ENCODE assay signal across 16 cellular contexts in the genomic region with DNA sequence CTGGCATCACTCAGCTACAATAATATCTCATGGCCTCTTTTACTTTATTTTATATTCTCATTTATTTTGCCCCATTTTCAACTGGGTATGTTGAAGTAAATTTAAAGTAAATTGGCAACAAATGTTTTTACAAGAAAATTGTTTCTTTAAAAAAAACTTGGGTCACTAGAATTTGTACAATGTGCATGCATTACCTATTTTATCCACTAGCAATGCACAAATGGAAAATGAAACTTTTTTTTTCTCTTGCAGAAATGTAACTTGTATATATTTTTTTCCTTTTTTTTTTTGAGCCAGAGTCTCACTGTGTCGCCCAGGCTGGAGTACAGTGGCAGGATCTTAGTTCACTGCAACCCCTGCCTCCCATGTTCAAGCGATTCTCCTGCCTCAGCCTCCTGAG. TPM values are rescaled to one million over a fixed set of nuclear protein-coding genes. Genes with fewer than 3 reads are reported as not detected.
DNase-seq lines count a peak whose midpoint lies in the region; ATAC-seq and TF ChIP-seq lines count a peak whose summit lies in the region.
"Had no signal": no experiment of that assay in that cellular context is flagged by ENCODE, and none has a peak within 500 bp of the region (broad histone marks: within the 10 kb centered on the region; RNA-seq: fewer than 3 reads in every experiment).

No MANE protein-coding gene starts in this region.

- TF ChIP-seq CTCF in A673 (conservative IDR thresholded peaks at IDR 0.05; ENCODE audit: low read depth, low read length) (peak; percentile 11; the same call in 1 of the 2 replicates), GM12873 (IDR thresholded peaks at IDR 0.05; ENCODE audit: insufficient read depth, low read depth, low read length, missing control alignments) (peak; percentile 20), RWPE2 (IDR thresholded peaks at IDR 0.05; ENCODE audit: poor library complexity, severe bottlenecking) (peak; percentile 6), gastroesophageal sphincter (IDR thresholded peaks at IDR 0.05) (peak in 3 of 4 experiments; percentile 13 to 22 (median 18))

- DNase-seq in A673 (ENCODE audit: low spot score) (no peak), RWPE2 (ENCODE audit: low spot score) (no peak), NCI-H345 treated with DMSO at 0.1 percent for 48 hours (lab: John Stamatoyannopoulos, UW; ENCODE audit: unreplicated experiment) (no peak), erythroblast (lab: John Stamatoyannopoulos, UW) (no peak), occipital lobe (lab: John Stamatoyannopoulos, UW) (no peak)
- DNase-seq: activated naive CD4-positive, alpha-beta T cell treated with Interleukin-2 at 50 U/mL for 16 hours; brain microvascular endothelial cell; NCI-H187 treated with DMSO at 0.1 percent for 48 hours; NCI-H526 treated with DMSO at 0.1 percent for 48 hours; stimulated activated CD4-positive, alpha-beta T cell treated with anti-CD3 and anti-CD28 coated beads, Interleukin-12 subunit alpha, Interleukin-12 subunit beta, amount 100 ng/mL, for 4 hours; uterus had no signal

- POLR2A ChIA-PET in A673 (lab: Charles Lee; ENCODE audit: low non-redundant PET): no interaction called here

- H3K9me3 ChIP-seq in A673 (ENCODE audit: low read depth, low read length, poor library complexity, severe bottlenecking) (no peaks in the 10 kb centered on the region), RWPE2 (ENCODE audit: severe bottlenecking) (no peaks in the 10 kb centered on the region), gastroesophageal sphincter (no peaks in the 10 kb centered on the region)
- H3K9me3 ChIP-seq: prostate gland, uterus had no signal

- TF ChIP-seq EP300 in gastroesophageal sphincter (IDR thresholded peaks at IDR 0.05): no peak

- no peaks in the 10 kb centered on the region for H3K27me3 ChIP-seq in A673 (replicated peaks; ENCODE audit: insufficient read depth, low read depth, low read length, poor library complexity)
- no peaks in the 10 kb centered on the region for H3K27me3 ChIP-seq in RWPE2 (ENCODE audit: insufficient read depth, poor library complexity, severe bottlenecking)
- no peaks in the 10 kb centered on the region for H3K27me3 ChIP-seq in gastroesophageal sphincter
- H3K27me3 ChIP-seq: brain microvascular endothelial cell, uterus had no signal

- H3K27ac ChIP-seq in A673 (ENCODE audit: low read depth, low read length, poor library complexity, severe bottlenecking) (no peak overlapping the region), RWPE2 (ENCODE audit: poor library complexity, severe bottlenecking) (no peak overlapping the region), gastroesophageal sphincter (no peak overlapping the region)
- H3K27ac ChIP-seq: brain microvascular endothelial cell, prostate gland, uterus had no signal

- intact Hi-C loops in A673 (cut with micrococcal nuclease; ENCODE audit: unreplicated experiment): loop anchor here (5.0 to 10.0 kb wide), 2 partner anchors 127 to 279 kb away; no protein-coding TSS in a partner anchor

- CTCF ChIA-PET in A673 (lab: Charles Lee): interaction anchor here (1.9 kb wide), 1 partner anchor 278 kb away, joined by 14 read pairs; no protein-coding TSS in a partner anchor

- no TSS peak for BruUV-seq in A673 (replicated peaks; lab: Mats Ljungman, UMichigan)

- no peak for TF ChIP-seq POLR2A in gastroesophageal sphincter (IDR thresholded peaks at IDR 0.05)
- no peak for TF ChIP-seq POLR2A in erythroblast (IDR thresholded peaks at IDR 0.05; ENCODE audit: low read length)

- H3K36me3 ChIP-seq in A673 (ENCODE audit: insufficient read depth, low read length, poor library complexity, severe bottlenecking): no peaks in the 10 kb centered on the region
- no peaks in the 10 kb centered on the region for H3K36me3 ChIP-seq in RWPE2 (ENCODE audit: low read depth)
- no peaks in the 10 kb centered on the region for H3K36me3 ChIP-seq in gastroesophageal sphincter
- H3K36me3 ChIP-seq: brain microvascular endothelial cell, prostate gland, uterus had no signal

- H3K4me3 ChIP-seq in A673 (ENCODE audit: low read depth, low read length, poor library complexity, severe bottlenecking) (no peak overlapping the region), RWPE2 (ENCODE audit: severe bottlenecking) (no peak overlapping the region), gastroesophageal sphincter (no peak overlapping the region)
- H3K4me3 ChIP-seq: prostate gland, uterus had no signal

- ATAC-seq in RWPE2 (ENCODE audit: low read depth) (no peak), gastroesophageal sphincter (no peak), HG02623 (IDR thresholded peaks at IDR 0.05; ENCODE audit: unreplicated experiment) (no peak)
- ATAC-seq: left lobe of liver had no signal

- WGBS in gastroesophageal sphincter (ENCODE audit: low coverage in 1 of 2), 2 donors: 67 to 75% methylated on average over 1 of the region's 2 CpGs

- H3K4me1 ChIP-seq in A673 (ENCODE audit: insufficient read depth, low read length, poor library complexity, severe bottlenecking) (no peaks in the 10 kb centered on the region), RWPE2 (ENCODE audit: insufficient read depth, poor library complexity, severe bottlenecking) (no peaks in the 10 kb centered on the region), gastroesophageal sphincter (peaks cover 0 to 8% (median 0%) of the 10 kb centered on the region in 3 donors)
- H3K4me1 ChIP-seq: prostate gland, uterus had no signal

RNA-seq across cellular contexts. Expression of gene H2AZ2, which starts 10.3 kb away (rescaled TPM):
- total RNA-seq in A673 (2021) (272 and 291 TPM in 2 replicates), gastroesophageal sphincter (100 to 1,000 TPM; 207 to 242 (median 215) TPM), occipital lobe (246 TPM)

RNA-seq across cellular contexts. Expression of gene PURB, which starts 27.2 kb away (rescaled TPM):
- total RNA-seq in A673 (2021) (25.3 and 27.4 TPM in 2 replicates), gastroesophageal sphincter (10 to 100 TPM; 35.0 to 54.3 (median 45.7) TPM), occipital lobe (44.3 TPM)
